ENCODE assay signal across 11 cellular contexts in genomic region chr20:60926831-60927230, GRCh38.
"Had no signal": no experiment of that assay in that cellular context is flagged by ENCODE, and none has a peak within 500 bp of the region (broad histone marks: within the 10 kb centered on the region; RNA-seq: fewer than 3 reads in every experiment).

No MANE protein-coding gene starts in this region.

- ATAC-seq: GM23338, HCT116 had no signal

- H3K4me2 ChIP-seq: GM23338 had no signal

- H3K27ac ChIP-seq: GM23248 had no signal

- DNase-seq: GM23248, GOT3, H7, H9, HCEC 1CT, HFFc6 had no signal

- H3K9ac ChIP-seq: GM23248 had no signal

- H3K4me3 ChIP-seq: GM23248, GM23338, HAP-1 had no signal

- H2AFZ ChIP-seq: GM23248, GM23338 had no signal

- FAIRE-seq: H1, H54 had no signal

- H3K9me3 ChIP-seq: HAP-1 had no signal

- H3K4me1 ChIP-seq: HAP-1 had no signal

- H3K36me3 ChIP-seq: HAP-1 had no signal
